1 cellular context compared by ENCODE assay signal in genomic region chr1:161399257-161399998, GRCh38.
TF ChIP-seq lines count a peak whose summit lies in the region.

No MANE protein-coding gene starts in this region.

TF ChIP-seq in GM12878, 131 proteins besides CTCF, POLR2A, EP300 and RAD21 (continued from another document and continues in another):
- no peak for TF ChIP-seq KDM1A (IDR thresholded peaks at IDR 0.05; ENCODE audit: borderline replicate concordance)
- TF ChIP-seq PBX3 (IDR thresholded peaks at IDR 0.05; ENCODE audit: insufficient replicate concordance, low read depth, low read length): no peak
- TF ChIP-seq IKZF2 (IDR thresholded peaks at IDR 0.05): peak; percentile 89 to 92
- peak; percentile 78 for TF ChIP-seq KLF5 (IDR thresholded peaks at IDR 0.05; ENCODE audit: partially characterized antibody)
- peak; percentile 98 for TF ChIP-seq ASH2L (IDR thresholded peaks at IDR 0.05; ENCODE audit: borderline replicate concordance, low read depth)
- peak; percentile 76 for TF ChIP-seq PKNOX1 (IDR thresholded peaks at IDR 0.05)
- TF ChIP-seq ZNF24 (IDR thresholded peaks at IDR 0.05): peak; percentile 100
- TF ChIP-seq ZBTB11 (CRISPR knock-in tag; IDR thresholded peaks at IDR 0.05): peak; percentile 40; the same call in 1 of the 2 replicates
- TF ChIP-seq HSF1 (IDR thresholded peaks at IDR 0.05; ENCODE audit: low read depth, low read length): no peak
- no peak for TF ChIP-seq SUZ12 (IDR thresholded peaks at IDR 0.05; ENCODE audit: unreplicated experiment)
- peak; percentile 72; the same call in 1 of the 2 replicates for TF ChIP-seq BACH1 (IDR thresholded peaks at IDR 0.05; ENCODE audit: borderline replicate concordance)
- peak; percentile 55; the same call in 1 of the 2 replicates for TF ChIP-seq NFIC (IDR thresholded peaks at IDR 0.05; ENCODE audit: low read depth, low read length)
- TF ChIP-seq HDAC6 (IDR thresholded peaks at IDR 0.05; ENCODE audit: unreplicated experiment): no peak
- no peak for TF ChIP-seq E4F1 (IDR thresholded peaks at IDR 0.05; ENCODE audit: borderline replicate concordance, partially characterized antibody)
- peak; percentile 18; the same call in 1 of the 2 replicates for TF ChIP-seq HCFC1 (IDR thresholded peaks at IDR 0.05; ENCODE audit: low read length)
- TF ChIP-seq BMI1 (IDR thresholded peaks at IDR 0.05; ENCODE audit: borderline replicate concordance): no peak
- TF ChIP-seq NR2C1 (IDR thresholded peaks at IDR 0.05): peak; percentile 87
- peak; percentile 77 for TF ChIP-seq DPF2 (IDR thresholded peaks at IDR 0.05)
- peak; percentile 38 for TF ChIP-seq MTA2 (IDR thresholded peaks at IDR 0.05; ENCODE audit: low read depth)
- 0 out of 2 replicates have a peak, but pooled peaks have one; percentile 10 for TF ChIP-seq ZBTB33 (IDR thresholded peaks at IDR 0.05)
- TF ChIP-seq TCF12 (IDR thresholded peaks at IDR 0.05; ENCODE audit: low read depth, low read length): peak; percentile 28; the same call in 1 of the 2 replicates
- TF ChIP-seq ZNF384 (IDR thresholded peaks at IDR 0.05; ENCODE audit: borderline replicate concordance, low read depth, low read length): no peak
- no peak for TF ChIP-seq CUX1 (IDR thresholded peaks at IDR 0.05; ENCODE audit: insufficient replicate concordance, low read depth, low read length)
- TF ChIP-seq MAX (IDR thresholded peaks at IDR 0.05; ENCODE audit: low read depth, low read length): no peak; the same call in 1 of the 2 replicates
- peak; percentile 23; the same call in 2 of the 3 replicates for TF ChIP-seq POU2F2 (IDR thresholded peaks at IDR 0.05; ENCODE audit: borderline replicate concordance, low read depth, low read length)
- TF ChIP-seq BHLHE40 (IDR thresholded peaks at IDR 0.05; ENCODE audit: borderline replicate concordance in 1 of 2, low read depth in 2 of 2, low read length in 1 of 2): peak; percentile 76 to 88
- no peak for TF ChIP-seq RAD51 (IDR thresholded peaks at IDR 0.05)
- peak; percentile 88 for TF ChIP-seq ZNF207 (IDR thresholded peaks at IDR 0.05; ENCODE audit: borderline replicate concordance)
- TF ChIP-seq IRF3 (IDR thresholded peaks at IDR 0.05): no peak
- no peak; the same call in 1 of the 2 replicates for TF ChIP-seq BCLAF1 (IDR thresholded peaks at IDR 0.05)
- TF ChIP-seq NR2F1 (conservative IDR thresholded peaks at IDR 0.05): peak; percentile 98
- no peak for TF ChIP-seq SREBF1 (IDR thresholded peaks at IDR 0.05; ENCODE audit: low read length)
- TF ChIP-seq SMC3 (IDR thresholded peaks at IDR 0.05; ENCODE audit: borderline replicate concordance, low read length): no peak
- peak; percentile 43; the same call in 1 of the 2 replicates for TF ChIP-seq ATF7 (IDR thresholded peaks at IDR 0.05; ENCODE audit: low read depth)
- TF ChIP-seq TCF7 (IDR thresholded peaks at IDR 0.05; ENCODE audit: borderline replicate concordance): no peak
- TF ChIP-seq BCL11A (IDR thresholded peaks at IDR 0.05; ENCODE audit: low read depth, low read length): peak; percentile 21; the same call in 1 of the 2 replicates
- TF ChIP-seq CHD2 (IDR thresholded peaks at IDR 0.05; ENCODE audit: borderline replicate concordance, low read depth, low read length): no peak
- peak; percentile 15 for TF ChIP-seq SP1 (IDR thresholded peaks at IDR 0.05; ENCODE audit: low read depth, low read length)
